In the genomic region with DNA sequence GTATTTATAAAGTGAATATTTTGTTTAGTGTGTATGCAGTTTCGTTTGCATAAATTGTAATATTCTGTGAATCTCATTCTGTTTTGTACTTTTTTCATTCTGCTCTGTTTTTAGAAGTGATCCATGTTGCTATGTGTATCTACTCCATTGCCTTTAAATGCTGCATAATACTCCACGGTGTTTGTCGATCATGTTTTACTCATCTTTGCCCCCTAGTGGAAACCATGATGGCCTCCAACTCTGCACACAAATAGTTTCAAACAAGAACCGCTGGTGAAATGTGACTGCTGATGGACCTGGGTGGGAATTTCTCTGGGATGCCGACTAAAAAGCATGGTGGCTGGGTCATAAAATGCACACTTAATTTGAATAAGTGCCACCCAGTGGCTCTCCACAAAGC, we compare ENCODE assay signal across 9 cellular contexts. TPM values are rescaled to one million over a fixed set of nuclear protein-coding genes. Genes with fewer than 3 reads are reported as not detected.
DNase-seq lines count a peak whose midpoint lies in the region; FAIRE-seq and TF ChIP-seq lines count a peak whose summit lies in the region.
"Had no signal": no experiment of that assay in that cellular context is flagged by ENCODE, and none has a peak within 500 bp of the region (broad histone marks: within the 10 kb centered on the region; RNA-seq: fewer than 3 reads in every experiment).

No MANE protein-coding gene starts in this region.

- no peaks in the 10 kb centered on the region for H3K79me2 ChIP-seq in H1 (ENCODE audit: control insufficient read depth in 1 of 2, insufficient read depth in 2 of 2, low read length in 2 of 2)

- H3K18ac ChIP-seq in H1 (ENCODE audit: extremely low read depth, low read length) = no peak overlapping the region

- H2BK15ac ChIP-seq in H1 (ENCODE audit: low read length) = no peak overlapping the region

- TF ChIP-seq CTCF in 22Rv1 (IDR thresholded peaks at IDR 0.05) = peak; percentile 72
- peak; percentile 49 for TF ChIP-seq CTCF in GM06990 (IDR thresholded peaks at IDR 0.05; ENCODE audit: insufficient read depth, low read length, poor library complexity, severe bottlenecking)
- peak in 2 of 3 experiments; percentile 66 to 70; a peak in 3 of 4 replicates for TF ChIP-seq CTCF in H1 (IDR thresholded peaks at IDR 0.05; ENCODE audit: control extremely low read depth in 1 of 3, insufficient read depth in 1 of 3, low read depth in 1 of 3, low read length in 3 of 3)
- peak in 3 of 6 experiments; percentile 16 to 30 (median 25) for TF ChIP-seq CTCF in Peyer's patch (IDR thresholded peaks at IDR 0.05)

- CTCF ChIA-PET in H1 (lab: Charles Lee; ENCODE audit: partially characterized antibody) = interaction anchor here (0.5 to 1.9 kb wide), 9 partner anchors 9 to 472 kb away, joined by 3 to 14 read pairs (median 5); no protein-coding TSS in a partner anchor

- peak overlapping the region; percentile 1 for H3K56ac ChIP-seq in H1 (replicated peaks; ENCODE audit: insufficient read length, low read depth, low read length)

- H4K20me1 ChIP-seq in H1 (replicated peaks in 1 of 2; ENCODE audit: control insufficient read depth in 1 of 2, insufficient read depth in 2 of 2, low read length in 2 of 2) = no peaks in the 10 kb centered on the region

- peak; percentile 58 to 61 for TF ChIP-seq RAD21 in H1 (IDR thresholded peaks at IDR 0.05 in 1 of 2, conservative IDR thresholded peaks at IDR 0.05 in 1 of 2; ENCODE audit: low read depth in 2 of 2, low read length in 2 of 2)

- no peak overlapping the region for H2AK5ac ChIP-seq in H1 (ENCODE audit: low read depth, low read length)

- H2AFZ ChIP-seq in H1 (ENCODE audit: low read length) = no peak overlapping the region

- DNase-seq in GM06990 (ENCODE audit: extremely low read depth, insufficient read length) (no peak), NCI-H460 (ENCODE audit: extremely low read depth, low read depth) (peak; percentile 43), H1 (ENCODE audit: low read depth in 1 of 2, low spot score in 2 of 2) (no peak), Peyer's patch (no peak), immature natural killer cell (no peak), GDM1 (lab: John Stamatoyannopoulos, UW) (no peak)
- no peak for DNase-seq in stimulated activated CD4-positive, alpha-beta T cell treated with anti-CD3 and anti-CD28 coated beads, Interleukin-2, amount 100 ng/mL, for 48 hours

- H3K36me3 Mint-ChIP-seq in immature natural killer cell = no peaks in the 10 kb centered on the region

- no peak overlapping the region for H3K23ac ChIP-seq in H1 (ENCODE audit: insufficient read length)

- H3K27me3 ChIP-seq in GM06990 (replicated peaks; ENCODE audit: control insufficient read depth, insufficient read depth, low read length) = no peaks in the 10 kb centered on the region
- no peaks in the 10 kb centered on the region; a peak in 1 of 7 replicates for H3K27me3 ChIP-seq in H1 (replicated peaks in 1 of 4; ENCODE audit: control insufficient read depth in 3 of 4, extremely low read depth in 1 of 4, insufficient read depth in 3 of 4, low read length in 3 of 4)
- H3K27me3 ChIP-seq in Peyer's patch = no peaks in the 10 kb centered on the region

- H3K4me1 Mint-ChIP-seq in immature natural killer cell = no peaks in the 10 kb centered on the region
- H3K4me1 Mint-ChIP-seq: central memory CD8-positive, alpha-beta T cell had no signal

- H3K14ac ChIP-seq in H1 (ENCODE audit: insufficient read length) = no peak overlapping the region

- no peak overlapping the region for H3K4me3 Mint-ChIP-seq in immature natural killer cell
- H3K4me3 Mint-ChIP-seq: central memory CD8-positive, alpha-beta T cell had no signal

- POLR2A ChIA-PET in H1 (lab: Charles Lee; ENCODE audit: partially characterized antibody) = no interaction called here

- no peak overlapping the region for H2BK5ac ChIP-seq in H1 (ENCODE audit: low read depth, low read length)

- no peak overlapping the region for H3K9ac ChIP-seq in H1 (replicated peaks in 1 of 4; ENCODE audit: extremely low read depth in 1 of 4, low read depth in 3 of 4, low read length in 3 of 4)

- no peaks in the 10 kb centered on the region for H3K4me1 ChIP-seq in H1 (replicated peaks in 1 of 4; ENCODE audit: control insufficient read depth in 3 of 4, insufficient read depth in 4 of 4, low read length in 3 of 4)
- H3K4me1 ChIP-seq in Peyer's patch = no peaks in the 10 kb centered on the region

- peaks cover 0 to 2% (median 0%) of the 10 kb centered on the region in 6 donors for H3K9me3 Mint-ChIP-seq in immature natural killer cell
- H3K9me3 Mint-ChIP-seq: central memory CD8-positive, alpha-beta T cell had no signal

- H3K4me3 ChIP-seq in GM06990 (replicated peaks; ENCODE audit: low read depth, low read length) = no peak overlapping the region
- no peak overlapping the region for H3K4me3 ChIP-seq in H1 (ENCODE audit: extremely low read depth in 1 of 4, insufficient read depth in 2 of 4, low read depth in 3 of 4, low read length in 4 of 4)
- no peak overlapping the region for H3K4me3 ChIP-seq in Peyer's patch

- H3K23me2 ChIP-seq in H1 (ENCODE audit: low read depth, low read length) = no peaks in the 10 kb centered on the region

- H4K91ac ChIP-seq in H1 (replicated peaks; ENCODE audit: insufficient read length, low read length) = no peak overlapping the region

- no peak overlapping the region for H3K27ac Mint-ChIP-seq in immature natural killer cell

- H3K27ac ChIP-seq in 22Rv1 (no peak overlapping the region), H1 (ENCODE audit: low read depth, low read length) (no peak overlapping the region), Peyer's patch (no peak overlapping the region)

- H2BK20ac ChIP-seq in H1 (ENCODE audit: low read length) = no peak overlapping the region

- 43 to 100% methylated on average over 1 to 5 of the region's 5 CpGs for WGBS in H1 (ENCODE audit: extremely low coverage in 1 of 2, insufficient coverage in 1 of 2, insufficient read length in 1 of 2, insufficient replicate concordance in 2 of 2, low coverage in 1 of 2, low lambda C conversion rate in 2 of 2, missing lambda C conversion rate in 1 of 2), 2 experiments

- H4K8ac ChIP-seq in H1 (ENCODE audit: extremely low read depth, insufficient read depth, low read length) = no peak overlapping the region

- no peaks in the 10 kb centered on the region for H3K9me3 ChIP-seq in H1 (ENCODE audit: insufficient read depth in 2 of 2, low read depth in 1 of 2, low read length in 1 of 2)
- no peaks in the 10 kb centered on the region for H3K9me3 ChIP-seq in Peyer's patch

- peaks cover 2 to 3% (median 3%) of the 10 kb centered on the region in 3 donors for H3K27me3 Mint-ChIP-seq in immature natural killer cell (ENCODE audit: low read depth in 3 of 3)

- H3K4me2 ChIP-seq in H1 (ENCODE audit: insufficient read depth in 1 of 2, low read depth in 2 of 2, low read length in 2 of 2) = no peak overlapping the region

- no peak overlapping the region for H4K5ac ChIP-seq in H1 (ENCODE audit: insufficient read length, low read depth, low read length)

- FAIRE-seq in H1 (lab: Jason Lieb, UNC) = peak; percentile 95

- no peak for TF ChIP-seq EP300 in H1 (IDR thresholded peaks at IDR 0.05; ENCODE audit: borderline replicate concordance in 1 of 2, low read depth in 2 of 2, low read length in 2 of 2)

- no peak overlapping the region for H3K4ac ChIP-seq in H1 (replicated peaks; ENCODE audit: insufficient read length, low read depth, low read length)

- H3K79me1 ChIP-seq in H1 (ENCODE audit: low read depth, low read length) = no peaks in the 10 kb centered on the region

- no peaks in the 10 kb centered on the region for H3K36me3 ChIP-seq in GM06990 (ENCODE audit: control insufficient read depth, insufficient read depth, low read length)
- H3K36me3 ChIP-seq in H1 (ENCODE audit: control insufficient read depth in 2 of 4, insufficient read depth in 4 of 4, low read length in 3 of 4) = no peaks in the 10 kb centered on the region
- no peaks in the 10 kb centered on the region for H3K36me3 ChIP-seq in Peyer's patch

- H2BK12ac ChIP-seq in H1 (ENCODE audit: low read depth, low read length) = no peak overlapping the region

- no peak overlapping the region for H2BK120ac ChIP-seq in H1 (replicated peaks; ENCODE audit: low read depth, low read length)

- TF ChIP-seq POLR2A in H1 (IDR thresholded peaks at IDR 0.05; ENCODE audit: control extremely low read depth in 1 of 2, low read depth in 2 of 2, low read length in 2 of 2) (no peak), Peyer's patch (IDR thresholded peaks at IDR 0.05) (no peak)

TF ChIP-seq in H1, 55 proteins besides CTCF, POLR2A, EP300 and RAD21:
- no peak for TF ChIP-seq KDM1A (IDR thresholded peaks at IDR 0.05; ENCODE audit: borderline replicate concordance, low read length)
- 0 out of 2 replicates have a peak, but pooled peaks have one; percentile 9 for TF ChIP-seq YY1 (IDR thresholded peaks at IDR 0.05; ENCODE audit: low read depth, low read length)

RNA-seq across cellular contexts. Expression of a gene that starts 32.0 kb away (rescaled TPM):
- not detected in 2 replicates for total RNA-seq in NCI-H460 (2014; rRNA removed; shearing (Covaris generic))
- polyA plus RNA-seq in NCI-H460 (2014; cell fraction: nucleus; rRNA removed) = not detected in 2 replicates
- total RNA-seq in H1 (2021; fragmentation: NEBNext Ultra II Directional; extraction: Animal tissue kit (Norgen Biotek cat#: 25700)) = 0.11 and 0.21 TPM in 2 replicates
- polyA plus RNA-seq in H1 (2011; rRNA removed) = 0.05 TPM in 2 replicates
- 0.08 TPM for polyA plus RNA-seq in H1 (2011; cell fraction: cytosol; rRNA removed)
- 0.13 TPM for polyA plus RNA-seq in H1 (2011; cell fraction: nucleus; rRNA removed)
- polyA plus RNA-seq in H1 (2012, experiment 1 of 2) = 0.32 to 0.51 TPM (median 0.36 TPM) in 3 of 4 replicates, not detected in the other
- 0.39 TPM for polyA plus RNA-seq in H1 (2012, experiment 2 of 2)
- polyA plus RNA-seq in H1 (2013, experiment 1 of 2) = 0.08 TPM
- 0.04 TPM for polyA plus RNA-seq in H1 (2013, experiment 2 of 2)
- polyA minus RNA-seq in H1 (2011; rRNA and poly(A)+ RNA removed) = not detected in 2 replicates
- polyA minus RNA-seq in H1 (2011; cell fraction: cytosol; rRNA and poly(A)+ RNA removed) = not detected
- not detected for polyA minus RNA-seq in H1 (2011; cell fraction: nucleus; rRNA and poly(A)+ RNA removed)
- not detected for total RNA-seq in Peyer's patch
- not detected for polyA plus RNA-seq in immature natural killer cell
